ENCODE assay signal across 9 cellular contexts in genomic region chr1:16187748-16188401, GRCh38. TPM values are rescaled to one million over a fixed set of nuclear protein-coding genes. Genes with fewer than 3 reads are reported as not detected.
DNase-seq lines count a peak whose midpoint lies in the region; ATAC-seq, FAIRE-seq and TF ChIP-seq lines count a peak whose summit lies in the region.
"Had no signal": no experiment of that assay in that cellular context is flagged by ENCODE, and none has a peak within 500 bp of the region (broad histone marks: within the 10 kb centered on the region; RNA-seq: fewer than 3 reads in every experiment).

No MANE protein-coding gene starts in this region.

- no peak overlapping the region for H3K27ac ChIP-seq in SJCRH30
- H3K27ac ChIP-seq in osteoblast (ENCODE audit: low read depth, low read length) = peak overlapping the region; percentile 40
- peak overlapping the region in 3 of 4 donors; percentile 56 to 75 (median 56) for H3K27ac ChIP-seq in tibial nerve

- H3K36me3 ChIP-seq in SJCRH30 (no peaks in the 10 kb centered on the region), osteoblast (ENCODE audit: insufficient read depth, low read length) (no peaks in the 10 kb centered on the region), tibial nerve (no peaks in the 10 kb centered on the region)

- ATAC-seq in GM19463 (IDR thresholded peaks at IDR 0.05; ENCODE audit: unreplicated experiment) = no peak

- no peaks in the 10 kb centered on the region for H3K27me3 ChIP-seq in SJCRH30
- H3K27me3 ChIP-seq in osteoblast (ENCODE audit: insufficient read depth, low read length) = no peaks in the 10 kb centered on the region
- no peaks in the 10 kb centered on the region for H3K27me3 ChIP-seq in tibial nerve

- H2AFZ ChIP-seq in osteoblast (ENCODE audit: low read length) = no peak overlapping the region

- peak in 1 of 2 donors; percentile 37 for TF ChIP-seq EP300 in tibial nerve (IDR thresholded peaks at IDR 0.05)

- H3K4me3 ChIP-seq in SJCRH30 (no peak overlapping the region), fibroblast of villous mesenchyme (ENCODE audit: low read depth, low read length) (no peak overlapping the region), osteoblast (ENCODE audit: insufficient read depth, low read length) (no peak overlapping the region), tibial nerve (no peak overlapping the region)

- H4K20me1 ChIP-seq in osteoblast (ENCODE audit: insufficient read depth, low read length) = no peaks in the 10 kb centered on the region

- no peaks in the 10 kb centered on the region for H3K79me2 ChIP-seq in osteoblast (ENCODE audit: insufficient read depth, low read length)

- FAIRE-seq in D721Med (lab: Jason Lieb, UNC) = no peak

- H3K9me3 ChIP-seq in SJCRH30 (replicated peaks) (no peaks in the 10 kb centered on the region), osteoblast (ENCODE audit: low read depth, low read length) (no peaks in the 10 kb centered on the region), tibial nerve (no peaks in the 10 kb centered on the region)

- no peak for TF ChIP-seq POLR2A in tibial nerve (IDR thresholded peaks at IDR 0.05)

- TF ChIP-seq CTCF in D721Med (IDR thresholded peaks at IDR 0.05; ENCODE audit: insufficient read depth, missing control alignments) (peak; percentile 93), fibroblast of villous mesenchyme (IDR thresholded peaks at IDR 0.05; ENCODE audit: insufficient read depth, low read depth, low read length) (peak; percentile 97), osteoblast (IDR thresholded peaks at IDR 0.05; ENCODE audit: extremely low read depth, low read depth, low read length) (peak; percentile 99), tibial nerve (IDR thresholded peaks at IDR 0.05) (peak; percentile 96 to 98 (median 97))

- WGBS in tibial nerve, 2 donors = 24 to 28% methylated on average over 15 of the region's 15 CpGs

- peak overlapping the region; percentile 25 for H3K4me2 ChIP-seq in osteoblast (ENCODE audit: insufficient read depth, low read length)

- H3K4me1 ChIP-seq in SJCRH30 (peaks cover 52% of the 10 kb centered on the region), osteoblast (ENCODE audit: insufficient read depth, low read length) (peaks cover 20% of the 10 kb centered on the region), tibial nerve (peaks cover 0 to 57% (median 9%) of the 10 kb centered on the region in 4 donors)

- peak; percentile 38 for DNase-seq in D721Med (ENCODE audit: insufficient read length, low spot score)
- DNase-seq in HUDEP-2 (lab: John Stamatoyannopoulos, UW; ENCODE audit: unreplicated experiment in 76 of 76) = peak in 48 of 76 experiments; percentile 2 to 63 (median 28)
- DNase-seq in SJCRH30 = peak; percentile 81 to 91
- peak; percentile 91 for DNase-seq in activated effector memory CD4-positive, alpha-beta T cell treated with anti-CD3 and anti-CD28 coated beads, Interleukin-2, amount 50 U/mL, for 16 hours
- peak; percentile 69 for DNase-seq in fibroblast of villous mesenchyme (ENCODE audit: low read depth)
- DNase-seq in osteoblast (ENCODE audit: insufficient read length, low spot score, missing footprints) = peak; percentile 90
- DNase-seq in tibial nerve (ENCODE audit: low spot score in 2 of 2) = peak; percentile 74 to 85

RNA-seq across cellular contexts. Expression of gene ARHGEF19, which starts 24.6 kb away (rescaled TPM):
- 7.9 and 9.9 TPM in 2 replicates for total RNA-seq in SJCRH30 (2014; rRNA removed; shearing (Covaris generic))
- total RNA-seq in fibroblast of villous mesenchyme = 9.9 and 11.6 TPM in 2 replicates
- total RNA-seq in osteoblast = 5.9 and 6.5 TPM in 2 replicates
- total RNA-seq in tibial nerve = 10 to 100 TPM in 2 of 4 donors, 1 to 10 TPM in 2; 7.8 to 19.3 (median 11.1) TPM

RNA-seq across cellular contexts. Expression of gene EPHA2, which starts 32.0 kb away (rescaled TPM):
- 55.0 and 57.3 TPM in 2 replicates for total RNA-seq in SJCRH30 (2014; rRNA removed; shearing (Covaris generic))
- total RNA-seq in fibroblast of villous mesenchyme (47.0 and 104 TPM in 2 replicates), osteoblast (13.3 and 21.0 TPM in 2 replicates), tibial nerve (10 to 100 TPM; 30.0 to 66.9 (median 35.9) TPM)
- total RNA-seq: T-helper 1 cell treated with Interleukin-12 subunit alpha and Interleukin-12 subunit beta and Interleukin-4 antibody, amounts not matched to agents 30 ng/mL and 1 ng/mL, for 36 hours had no signal

RNA-seq across cellular contexts. Expression of gene CPLANE2, which starts 49.1 kb away (rescaled TPM):
- 1.3 and 1.9 TPM in 2 replicates for total RNA-seq in SJCRH30 (2014; rRNA removed; shearing (Covaris generic))
- total RNA-seq in fibroblast of villous mesenchyme = 13.0 and 15.1 TPM in 2 replicates
- total RNA-seq in osteoblast = 9.4 and 14.1 TPM in 2 replicates
- 10 to 100 TPM in 2 of 4 donors, 1 to 10 TPM in 2; 3.6 to 14.4 (median 9.6) TPM for total RNA-seq in tibial nerve

Comparison
In these comparisons a context has a peak if more than half of its experiments do, and no peak if none do; other contexts are left out.
1. DNase-seq: peak in every context shown above with its lines; median percentile 91 in activated effector memory CD4-positive, alpha-beta T cell treated with anti-CD3 and anti-CD28 coated beads, Interleukin-2, amount 50 U/mL, for 16 hours; 90 in osteoblast; 86 in SJCRH30; 80 in tibial nerve; 69 in fibroblast of villous mesenchyme; 38 in D721Med; 28 in HUDEP-2.